ENCODE assay signal across 16 cellular contexts in the genomic region with DNA sequence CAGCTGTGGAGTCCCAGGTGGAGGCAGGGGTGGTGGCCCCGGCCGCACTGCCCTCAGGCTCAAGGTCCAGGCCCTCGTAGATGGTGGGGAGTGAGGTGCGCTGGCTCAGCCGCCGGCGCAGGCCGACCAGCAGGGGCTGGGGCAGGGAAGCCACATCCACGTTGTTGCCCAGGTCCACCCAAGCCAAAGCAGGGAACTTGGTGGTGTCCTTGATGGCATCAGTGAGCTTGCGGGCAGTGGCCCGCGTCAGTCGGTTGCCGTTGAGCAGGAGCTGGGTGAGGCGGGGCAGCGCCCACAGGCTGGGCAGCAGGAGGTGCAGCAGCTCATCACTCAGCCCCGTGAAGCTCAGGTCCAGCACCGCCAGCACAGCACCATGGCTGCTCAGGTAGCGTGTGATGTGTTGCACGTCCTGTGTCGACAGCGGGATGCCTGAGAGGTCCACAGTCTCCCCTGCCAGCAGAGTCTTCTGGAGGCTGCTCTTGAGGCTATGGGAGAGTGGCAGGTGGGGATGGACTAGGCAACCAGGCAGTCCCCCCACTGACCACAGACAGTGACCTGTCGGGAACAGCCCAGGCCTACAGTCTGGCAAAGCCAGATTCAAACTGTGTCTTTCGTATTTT. TPM values are rescaled to one million over a fixed set of nuclear protein-coding genes. Genes with fewer than 3 reads are reported as not detected.
DNase-seq lines count a peak whose midpoint lies in the region; ATAC-seq and TF ChIP-seq lines count a peak whose summit lies in the region.
"Had no signal": no experiment of that assay in that cellular context is flagged by ENCODE, and none has a peak within 500 bp of the region (broad histone marks: within the 10 kb centered on the region; RNA-seq: fewer than 3 reads in every experiment).

No MANE protein-coding gene starts in this region.

- peak overlapping the region; percentile 17 for H4K8ac ChIP-seq in neuronal stem cell (ENCODE audit: low read depth, low read length)

- H2BK5ac ChIP-seq in neuronal stem cell (ENCODE audit: low read length), result peak overlapping the region; percentile 29

- H3K4me1 ChIP-seq in neuronal stem cell (ENCODE audit: control insufficient read depth in 2 of 2, insufficient read depth in 1 of 2, low read depth in 1 of 2, low read length in 2 of 2), result no peaks in the 10 kb centered on the region
- H3K4me1 ChIP-seq in stomach smooth muscle (ENCODE audit: control insufficient read depth, insufficient read depth, low read length), result peaks cover 27% of the 10 kb centered on the region
- no peaks in the 10 kb centered on the region for H3K4me1 ChIP-seq in gastrocnemius medialis

- H3K4me3 ChIP-seq in H7 (ENCODE audit: insufficient read depth, low read depth, low read length) (no peak overlapping the region), neuronal stem cell (ENCODE audit: low read length in 2 of 2) (no peak overlapping the region), stomach smooth muscle (ENCODE audit: low read length in 2 of 2) (no peak overlapping the region), gastrocnemius medialis (no peak overlapping the region)
- H3K4me3 ChIP-seq: GM23248 had no signal

- CTCF ChIA-PET in RWPE1 (lab: Yijun Ruan, JAX), result no interaction called here

- no peak overlapping the region for H3K9ac ChIP-seq in neuronal stem cell (ENCODE audit: low read depth, low read length, poor library complexity)
- no peak overlapping the region for H3K9ac ChIP-seq in stomach smooth muscle (ENCODE audit: low read length in 2 of 2)
- H3K9ac ChIP-seq: GM23248 had no signal

- no CpG with 5 or more reads among the region's 24 CpGs for WGBS in neuronal stem cell (ENCODE audit: extremely low coverage in 2 of 2, insufficient read length in 2 of 2, insufficient replicate concordance in 1 of 2), 2 donors

- no peak overlapping the region for H2AFZ ChIP-seq in neuronal stem cell (ENCODE audit: low read length)
- H2AFZ ChIP-seq: GM23248 had no signal

- H2BK120ac ChIP-seq in neuronal stem cell (ENCODE audit: low read depth, low read length), result no peak overlapping the region

- intact Hi-C loops in gastrocnemius medialis (cut with DNase I; ENCODE audit: low total_unique reads), result no loop called here

- peak overlapping the region; percentile 5 for H3K23ac ChIP-seq in neuronal stem cell (ENCODE audit: low read depth, low read length, poor library complexity)

- no peak overlapping the region for H3K4ac ChIP-seq in neuronal stem cell (ENCODE audit: low read length)

- no peak overlapping the region for H3K4me2 ChIP-seq in neuronal stem cell (ENCODE audit: insufficient read depth, low read length, poor library complexity, severe bottlenecking)

- POLR2A ChIA-PET in RWPE1 (lab: Yijun Ruan, JAX; ENCODE audit: low non-redundant PET), result no interaction called here

- H3K14ac ChIP-seq in neuronal stem cell (ENCODE audit: low read length), result no peak overlapping the region

- no peak for TF ChIP-seq CTCF in RWPE1 (conservative IDR thresholded peaks at IDR 0.05; ENCODE audit: low read depth)
- no peak for TF ChIP-seq CTCF in gastrocnemius medialis (IDR thresholded peaks at IDR 0.05 in 4 of 5, conservative IDR thresholded peaks at IDR 0.05 in 1 of 5)

- no peak overlapping the region for H2AK5ac ChIP-seq in neuronal stem cell (ENCODE audit: low read depth, low read length)

- peaks cover 2% of the 10 kb centered on the region for H3K79me1 ChIP-seq in neuronal stem cell (ENCODE audit: low read depth, low read length)

- H2BK15ac ChIP-seq in neuronal stem cell (ENCODE audit: low read length), result no peak overlapping the region

- no peak for ATAC-seq in gastrocnemius medialis

- no peaks in the 10 kb centered on the region for H3K9me3 ChIP-seq in neuronal stem cell (replicated peaks in 1 of 2; ENCODE audit: control insufficient read depth in 2 of 2, insufficient read depth in 1 of 2, low read depth in 1 of 2, low read length in 2 of 2)
- no peaks in the 10 kb centered on the region for H3K9me3 ChIP-seq in stomach smooth muscle (ENCODE audit: control insufficient read depth in 2 of 2, low read length in 2 of 2)
- no peaks in the 10 kb centered on the region for H3K9me3 ChIP-seq in gastrocnemius medialis

- H4K91ac ChIP-seq in neuronal stem cell (ENCODE audit: low read depth, low read length, poor library complexity), result no peak overlapping the region

- H3K36me3 ChIP-seq in H7 (replicated peaks; ENCODE audit: control insufficient read depth, insufficient read depth, low read length) (peaks cover 3% of the 10 kb centered on the region), neuronal stem cell (replicated peaks in 1 of 2; ENCODE audit: control insufficient read depth in 2 of 2, insufficient read depth in 2 of 2, low read length in 2 of 2) (peaks cover 25 to 30% of the 10 kb centered on the region in 2 donors), stomach smooth muscle (ENCODE audit: control insufficient read depth in 2 of 2, insufficient read depth in 2 of 2, low read length in 2 of 2) (peaks cover 4 to 27% of the 10 kb centered on the region in 2 donors), gastrocnemius medialis (no peaks in the 10 kb centered on the region)

- H3K27me3 ChIP-seq in H7 (ENCODE audit: control insufficient read depth, insufficient read depth, low read length), result no peaks in the 10 kb centered on the region
- H3K27me3 ChIP-seq in neuronal stem cell (ENCODE audit: control insufficient read depth in 3 of 3, insufficient read depth in 3 of 3, low read depth in 1 of 3, low read length in 3 of 3), result no peaks in the 10 kb centered on the region
- H3K27me3 ChIP-seq in stomach smooth muscle (ENCODE audit: control insufficient read depth in 1 of 2, insufficient read depth in 2 of 2, low read length in 2 of 2), result no peaks in the 10 kb centered on the region
- no peaks in the 10 kb centered on the region for H3K27me3 ChIP-seq in gastrocnemius medialis

- TF ChIP-seq POLR2A in gastrocnemius medialis (IDR thresholded peaks at IDR 0.05), result no peak

- DNase-seq in H7 (peak; percentile 36), RWPE1 (ENCODE audit: low spot score) (no peak), neuronal stem cell (ENCODE audit: low spot score) (no peak), gastrocnemius medialis (no peak), RKO (ENCODE audit: low spot score) (no peak), HPDE6-E6E7 (ENCODE audit: extremely low spot score) (no peak)
- DNase-seq: ACHN; AML-193; CD4-positive, alpha-beta memory T cell; DMS153; DMS79; GDM1; GM23248; HCEC 1CT; HFFc6 had no signal

- H2BK12ac ChIP-seq in neuronal stem cell (ENCODE audit: low read length), result peak overlapping the region; percentile 92

- peak overlapping the region; percentile 22 for H3K18ac ChIP-seq in neuronal stem cell (ENCODE audit: low read length)

- in situ Hi-C loops in gastrocnemius medialis (cut with MboI; ENCODE audit: low sequenced_read_pairs in 4 of 4), result no loop called here

- peak overlapping the region; percentile 8; the same call in 1 of the 2 replicates for H3K27ac ChIP-seq in RWPE1
- H3K27ac ChIP-seq in neuronal stem cell (replicated peaks; ENCODE audit: low read length), result no peak overlapping the region
- peak overlapping the region; percentile 88 for H3K27ac ChIP-seq in stomach smooth muscle (ENCODE audit: low read length)
- H3K27ac ChIP-seq in gastrocnemius medialis, result no peak overlapping the region
- H3K27ac ChIP-seq: GM23248 had no signal

RNA-seq across cellular contexts. Expression of gene LRRC75B, which starts 6.8 kb away (rescaled TPM):
- total RNA-seq in H7 (2014; rRNA removed; shearing (Covaris generic)), result 18.8 and 20.5 TPM in 2 replicates
- 14.3 TPM for polyA plus RNA-seq in neuronal stem cell (2013, experiment 1 of 2)
- 13.3 TPM for polyA plus RNA-seq in neuronal stem cell (2013, experiment 2 of 2)
- total RNA-seq in gastrocnemius medialis, result 1 to 10 TPM; 1.9 to 3.4 (median 2.8) TPM

RNA-seq across cellular contexts. Expression of gene GGT1, which starts 17.0 kb away (rescaled TPM):
- total RNA-seq in H7 (2014; rRNA removed; shearing (Covaris generic)), result 20.7 and 24.6 TPM in 2 replicates
- 1.9 TPM for polyA plus RNA-seq in neuronal stem cell (2013, experiment 1 of 2)
- 1.9 TPM for polyA plus RNA-seq in neuronal stem cell (2013, experiment 2 of 2)
- 1 to 10 TPM in 2 of 4 donors, under 1 TPM in 2; 0.29 to 1.3 (median 0.94) TPM for total RNA-seq in gastrocnemius medialis

RNA-seq across cellular contexts. Expression of gene SNRPD3, which starts 30.2 kb away (rescaled TPM):
- total RNA-seq in H7 (2014; rRNA removed; shearing (Covaris generic)), result 159 and 166 TPM in 2 replicates
- 103 TPM for polyA plus RNA-seq in neuronal stem cell (2013, experiment 1 of 2)
- polyA plus RNA-seq in neuronal stem cell (2013, experiment 2 of 2), result 104 TPM
- total RNA-seq in gastrocnemius medialis, result 100 to 1,000 TPM; 119 to 166 (median 145) TPM

RNA-seq across cellular contexts. Expression of gene GUCD1, which starts 31.1 kb away (rescaled TPM):
- 188 and 209 TPM in 2 replicates for total RNA-seq in H7 (2014; rRNA removed; shearing (Covaris generic))
- polyA plus RNA-seq in neuronal stem cell (2013, experiment 1 of 2), result 35.1 TPM
- polyA plus RNA-seq in neuronal stem cell (2013, experiment 2 of 2), result 35.4 TPM
- 100 to 1,000 TPM; 215 to 315 (median 238) TPM for total RNA-seq in gastrocnemius medialis

Comparison
In these comparisons a context has a peak if more than half of its experiments do, and no peak if none do; other contexts are left out.
1. H3K27ac ChIP-seq: peak in RWPE1 (single experiment) and stomach smooth muscle (single experiment); none in neuronal stem cell (single experiment) and gastrocnemius medialis (0 of 4).